14 cellular contexts compared by ENCODE assay signal in genomic region chr9:15246688-15247087, GRCh38.
A peak's percentile ranks its signal among the peaks of the same experiment; 100 is the strongest.
DNase-seq lines count a peak whose midpoint lies in the region; ATAC-seq and TF ChIP-seq lines count a peak whose summit lies in the region.
"Had no signal": no experiment of that assay in that cellular context is flagged by ENCODE, and none has a peak within 500 bp of the region (broad histone marks: within the 10 kb centered on the region; RNA-seq: fewer than 3 reads in every experiment).

No MANE protein-coding gene starts in this region.

- ATAC-seq in activated CD8-positive, alpha-beta T cell treated with anti-CD3 and anti-CD28 coated beads for 36 hours: peak; percentile 34
- ATAC-seq in activated CD8-positive, alpha-beta T cell treated with anti-CD3 and anti-CD28 coated beads, Interleukin-2, amount 10 ng/mL, durations not matched to agents 7 days and 5 days: no peak
- no peak for ATAC-seq in HG03520 (IDR thresholded peaks at IDR 0.05; ENCODE audit: unreplicated experiment)
- no peak for ATAC-seq in HG02870 (IDR thresholded peaks at IDR 0.05; ENCODE audit: unreplicated experiment)
- ATAC-seq: lower lobe of right lung had no signal

- CTCF ChIA-PET in activated CD8-positive, alpha-beta T cell treated with anti-CD3 and anti-CD28 coated beads for 36 hours (lab: Charles Lee): interaction anchor here (0.6 to 1.3 kb wide), 4 partner anchors 15 to 36 kb away, joined by 3 to 5 read pairs (median 3); no protein-coding TSS in a partner anchor
- CTCF ChIA-PET in activated CD8-positive, alpha-beta T cell treated with anti-CD3 and anti-CD28 coated beads, Interleukin-2, amount 10 ng/mL, durations not matched to agents 7 days and 5 days (lab: Charles Lee): no interaction called here

- no peak overlapping the region for H3K4me3 Mint-ChIP-seq in activated CD8-positive, alpha-beta T cell treated with anti-CD3 and anti-CD28 coated beads for 36 hours
- H3K4me3 Mint-ChIP-seq in activated CD8-positive, alpha-beta T cell treated with anti-CD3 and anti-CD28 coated beads, Interleukin-2, amount 10 ng/mL, durations not matched to agents 7 days and 5 days: no peak overlapping the region
- no peak overlapping the region for H3K4me3 Mint-ChIP-seq in osteocyte (ENCODE audit: unreplicated experiment)
- H3K4me3 Mint-ChIP-seq: dendritic cell treated with granulocyte-macrophage colony-stimulating factor and Interleukin-4, amounts not matched to agents 40 ng/mL and 50 ng/mL, for 4 days; stimulated activated naive CD8-positive, alpha-beta T cell treated with anti-CD3 and anti-CD28 coated beads, Interleukin-15, Interleukin-2, amounts not matched to agents 100 ng/mL and 50 ng/mL, for 24 hours had no signal

- no peak for TF ChIP-seq CTCF in activated CD8-positive, alpha-beta T cell treated with anti-CD3 and anti-CD28 coated beads for 36 hours (IDR thresholded peaks at IDR 0.05)
- TF ChIP-seq CTCF in osteocyte (IDR thresholded peaks at IDR 0.05): no peak

- no peak overlapping the region for H3K27ac Mint-ChIP-seq in activated CD8-positive, alpha-beta T cell treated with anti-CD3 and anti-CD28 coated beads for 36 hours
- no peak overlapping the region for H3K27ac Mint-ChIP-seq in activated CD8-positive, alpha-beta T cell treated with anti-CD3 and anti-CD28 coated beads, Interleukin-2, amount 10 ng/mL, durations not matched to agents 7 days and 5 days
- peak overlapping the region; percentile 85 for H3K27ac Mint-ChIP-seq in osteocyte (ENCODE audit: unreplicated experiment)
- H3K27ac Mint-ChIP-seq: dendritic cell treated with granulocyte-macrophage colony-stimulating factor and Interleukin-4, amounts not matched to agents 40 ng/mL and 50 ng/mL, for 4 days; stimulated activated naive CD8-positive, alpha-beta T cell treated with anti-CD3 and anti-CD28 coated beads, Interleukin-15, Interleukin-2, amounts not matched to agents 100 ng/mL and 50 ng/mL, for 24 hours had no signal

- POLR2A ChIA-PET in activated CD8-positive, alpha-beta T cell treated with anti-CD3 and anti-CD28 coated beads for 36 hours (lab: Charles Lee): interaction anchor here (0.7 to 1.0 kb wide), 2 partner anchors 9 to 20 kb away, joined by 3 read pairs; no protein-coding TSS in a partner anchor
- POLR2A ChIA-PET in activated CD8-positive, alpha-beta T cell treated with anti-CD3 and anti-CD28 coated beads, Interleukin-2, amount 10 ng/mL, durations not matched to agents 7 days and 5 days (lab: Charles Lee): no interaction called here

- H3K9me3 Mint-ChIP-seq in activated CD8-positive, alpha-beta T cell treated with anti-CD3 and anti-CD28 coated beads for 36 hours: no peaks in the 10 kb centered on the region
- peaks cover 3% of the 10 kb centered on the region for H3K9me3 Mint-ChIP-seq in activated CD8-positive, alpha-beta T cell treated with anti-CD3 and anti-CD28 coated beads, Interleukin-2, amount 10 ng/mL, durations not matched to agents 7 days and 5 days (ENCODE audit: insufficient read depth)
- no peaks in the 10 kb centered on the region for H3K9me3 Mint-ChIP-seq in osteocyte (ENCODE audit: unreplicated experiment)
- H3K9me3 Mint-ChIP-seq: dendritic cell treated with granulocyte-macrophage colony-stimulating factor and Interleukin-4, amounts not matched to agents 40 ng/mL and 50 ng/mL, for 4 days; stimulated activated naive CD8-positive, alpha-beta T cell treated with anti-CD3 and anti-CD28 coated beads, Interleukin-15, Interleukin-2, amounts not matched to agents 100 ng/mL and 50 ng/mL, for 24 hours had no signal

- peaks cover 7% of the 10 kb centered on the region for H3K36me3 Mint-ChIP-seq in activated CD8-positive, alpha-beta T cell treated with anti-CD3 and anti-CD28 coated beads for 36 hours (ENCODE audit: low read depth)
- peaks cover 15% of the 10 kb centered on the region for H3K36me3 Mint-ChIP-seq in activated CD8-positive, alpha-beta T cell treated with anti-CD3 and anti-CD28 coated beads, Interleukin-2, amount 10 ng/mL, durations not matched to agents 7 days and 5 days (ENCODE audit: low read depth)
- peaks cover 3% of the 10 kb centered on the region for H3K36me3 Mint-ChIP-seq in osteocyte (ENCODE audit: unreplicated experiment)

- no peaks in the 10 kb centered on the region for H3K27me3 Mint-ChIP-seq in activated CD8-positive, alpha-beta T cell treated with anti-CD3 and anti-CD28 coated beads for 36 hours
- no peaks in the 10 kb centered on the region for H3K27me3 Mint-ChIP-seq in activated CD8-positive, alpha-beta T cell treated with anti-CD3 and anti-CD28 coated beads, Interleukin-2, amount 10 ng/mL, durations not matched to agents 7 days and 5 days (ENCODE audit: low read depth)
- no peaks in the 10 kb centered on the region for H3K27me3 Mint-ChIP-seq in osteocyte (ENCODE audit: unreplicated experiment)
- H3K27me3 Mint-ChIP-seq: dendritic cell treated with granulocyte-macrophage colony-stimulating factor and Interleukin-4, amounts not matched to agents 40 ng/mL and 50 ng/mL, for 4 days; stimulated activated naive CD8-positive, alpha-beta T cell treated with anti-CD3 and anti-CD28 coated beads, Interleukin-15, Interleukin-2, amounts not matched to agents 100 ng/mL and 50 ng/mL, for 24 hours had no signal

- H3K4me1 Mint-ChIP-seq in activated CD8-positive, alpha-beta T cell treated with anti-CD3 and anti-CD28 coated beads for 36 hours (ENCODE audit: low read depth): peaks cover 50% of the 10 kb centered on the region
- H3K4me1 Mint-ChIP-seq in activated CD8-positive, alpha-beta T cell treated with anti-CD3 and anti-CD28 coated beads, Interleukin-2, amount 10 ng/mL, durations not matched to agents 7 days and 5 days (ENCODE audit: low read depth): peaks cover 21% of the 10 kb centered on the region
- H3K4me1 Mint-ChIP-seq in osteocyte (ENCODE audit: unreplicated experiment): peaks cover 83% of the 10 kb centered on the region

- DNase-seq in activated CD8-positive, alpha-beta T cell treated with anti-CD3 and anti-CD28 coated beads for 36 hours: peak; percentile 22
- no peak for DNase-seq in activated CD8-positive, alpha-beta T cell treated with anti-CD3 and anti-CD28 coated beads, Interleukin-2, amount 10 ng/mL, durations not matched to agents 7 days and 5 days
- DNase-seq in LHCN-M2 (ENCODE audit: low read depth): peak; percentile 23
- DNase-seq in dermis blood vessel endothelial cell: peak; percentile 64
- no peak for DNase-seq in osteocyte (ENCODE audit: extremely low spot score, unreplicated experiment)
- no peak for DNase-seq in SHP77 treated with DMSO at 0.1 percent for 48 hours (lab: John Stamatoyannopoulos, UW)
- DNase-seq: lower lobe of right lung, NCI-H1092 treated with DMSO at 0.1 percent for 48 hours, NCI-H226, WERI-Rb-1 had no signal

- intact Hi-C loops in activated CD8-positive, alpha-beta T cell treated with anti-CD3 and anti-CD28 coated beads for 36 hours (cut with micrococcal nuclease): no loop called here

Comparison
In these comparisons a context has a peak if more than half of its experiments do, and no peak if none do; other contexts are left out.
1. DNase-seq: peak in activated CD8-positive, alpha-beta T cell treated with anti-CD3 and anti-CD28 coated beads for 36 hours (single experiment), LHCN-M2 (single experiment) and dermis blood vessel endothelial cell (single experiment); none in activated CD8-positive, alpha-beta T cell treated with anti-CD3 and anti-CD28 coated beads, Interleukin-2, amount 10 ng/mL, durations not matched to agents 7 days and 5 days (single experiment), osteocyte (single experiment) and SHP77 treated with DMSO at 0.1 percent for 48 hours (single experiment).